Comparison of ENCODE assay signal across 9 cellular contexts in genomic region chr17:28747801-28748750, GRCh38. TPM values are rescaled to one million over a fixed set of nuclear protein-coding genes. Genes with fewer than 3 reads are reported as not detected.
DNase-seq lines count a peak whose midpoint lies in the region; ATAC-seq and TF ChIP-seq lines count a peak whose summit lies in the region.
"Had no signal": no experiment of that assay in that cellular context is flagged by ENCODE, and none has a peak within 500 bp of the region (broad histone marks: within the 10 kb centered on the region; RNA-seq: fewer than 3 reads in every experiment).

No MANE protein-coding gene starts in this region.

- peak; percentile 36 for TF ChIP-seq POLR2A in GM19193 (IDR thresholded peaks at IDR 0.05; ENCODE audit: extremely low read depth, insufficient read depth, insufficient read length)

- H3K27ac ChIP-seq in SU-DHL-6 (ENCODE audit: low read depth, low read length) (peak overlapping the region; percentile 99), esophagus (ENCODE audit: low read depth in 2 of 2, low read length in 1 of 2) (peak overlapping the region; percentile 40 to 97), smooth muscle cell (ENCODE audit: low read depth) (peak overlapping the region; percentile 94)

- no peak for TF ChIP-seq CTCF in SU-DHL-6 (IDR thresholded peaks at IDR 0.05; ENCODE audit: insufficient read depth, low read length, poor library complexity, severe bottlenecking)
- no peak for TF ChIP-seq CTCF in smooth muscle cell (IDR thresholded peaks at IDR 0.05; ENCODE audit: borderline replicate concordance, insufficient read depth, poor library complexity, severe bottlenecking)

- peaks cover 7 to 42% of the 10 kb centered on the region in 2 donors for H3K4me1 ChIP-seq in esophagus (ENCODE audit: control insufficient read depth in 2 of 2, insufficient read depth in 2 of 2, low read length in 1 of 2)
- peaks cover 12% of the 10 kb centered on the region for H3K4me1 ChIP-seq in smooth muscle cell (ENCODE audit: low read depth)

- 61 to 66% methylated on average over 18 of the region's 18 CpGs for WGBS in esophagus, 2 donors
- WGBS in smooth muscle cell (ENCODE audit: low lambda C conversion rate) = 96% methylated on average over 18 of the region's 18 CpGs

- no peak overlapping the region for H3K4me3 ChIP-seq in SU-DHL-6 (ENCODE audit: insufficient read depth, low read length, poor library complexity, severe bottlenecking)
- peak overlapping the region in 1 of 2 donors; percentile 18 for H3K4me3 ChIP-seq in esophagus (ENCODE audit: low read depth in 1 of 2, low read length in 2 of 2)
- no peak overlapping the region for H3K4me3 ChIP-seq in smooth muscle cell

- H3K9me3 ChIP-seq in SU-DHL-6 (ENCODE audit: insufficient read depth, low read length) (no peaks in the 10 kb centered on the region), esophagus (ENCODE audit: control insufficient read depth in 2 of 2, insufficient read depth in 1 of 2, low read depth in 1 of 2, low read length in 1 of 2) (no peaks in the 10 kb centered on the region), smooth muscle cell (replicated peaks; ENCODE audit: low read depth) (no peaks in the 10 kb centered on the region)

- no peaks in the 10 kb centered on the region for H3K27me3 ChIP-seq in SU-DHL-6 (ENCODE audit: low read length)
- H3K27me3 ChIP-seq in esophagus (ENCODE audit: control insufficient read depth in 1 of 2, insufficient read depth in 2 of 2, low read length in 2 of 2) = no peaks in the 10 kb centered on the region
- no peaks in the 10 kb centered on the region for H3K27me3 ChIP-seq in smooth muscle cell (ENCODE audit: low read depth)

- DNase-seq in smooth muscle cell (lab: John Stamatoyannopoulos, UW; ENCODE audit: unreplicated experiment) (no peak), NCI-H774 (lab: John Stamatoyannopoulos, UW) (no peak), AG08395 (ENCODE audit: low spot score) (no peak), Right ventricle myocardium inferior (ENCODE audit: missing footprints) (no peak)
- DNase-seq: NCI-H526 treated with DMSO at 0.1 percent for 48 hours had no signal

- H3K9ac ChIP-seq in SU-DHL-6 (ENCODE audit: low read length) (peak overlapping the region; percentile 99; the same call in 1 of the 2 replicates), smooth muscle cell (ENCODE audit: low read depth) (no peak overlapping the region)

- H2AFZ ChIP-seq in SU-DHL-6 (ENCODE audit: low read depth, low read length, severe bottlenecking) = no peak overlapping the region
- H2AFZ ChIP-seq in smooth muscle cell (ENCODE audit: low read depth) = no peak overlapping the region

- ATAC-seq in HG02970 (IDR thresholded peaks at IDR 0.05; ENCODE audit: low FRiP score, unreplicated experiment) (no peak), Right ventricle myocardium inferior (no peak)

- H4K20me1 ChIP-seq in SU-DHL-6 (ENCODE audit: low read depth, low read length) (peaks cover 7% of the 10 kb centered on the region), smooth muscle cell (ENCODE audit: low read depth) (peaks cover 82% of the 10 kb centered on the region)

- intact Hi-C loops in Right ventricle myocardium inferior (cut with DNase I) = no loop called here

- H3K79me2 ChIP-seq in SU-DHL-6 (ENCODE audit: insufficient read depth, low read length) (peaks cover 49% of the 10 kb centered on the region), smooth muscle cell (ENCODE audit: low read depth) (peaks cover 38% of the 10 kb centered on the region)

- no peaks in the 10 kb centered on the region for H3K9me2 ChIP-seq in SU-DHL-6 (replicated peaks; ENCODE audit: insufficient read depth, low read length)

- H3F3A ChIP-seq in SU-DHL-6 (ENCODE audit: insufficient read depth) (peaks cover 90% of the 10 kb centered on the region), smooth muscle cell (ENCODE audit: low read depth) (peaks cover 45% of the 10 kb centered on the region)

- H3K4me2 ChIP-seq in SU-DHL-6 (ENCODE audit: low read depth, low read length, poor library complexity, severe bottlenecking) = peak overlapping the region; percentile 71
- H3K4me2 ChIP-seq in smooth muscle cell = no peak overlapping the region

- peaks cover 27% of the 10 kb centered on the region for H3K36me3 ChIP-seq in SU-DHL-6 (ENCODE audit: low read length)
- peaks cover 13 to 29% of the 10 kb centered on the region in 2 donors for H3K36me3 ChIP-seq in esophagus (ENCODE audit: control insufficient read depth in 2 of 2, insufficient read depth in 2 of 2, low read length in 1 of 2)
- H3K36me3 ChIP-seq in smooth muscle cell (ENCODE audit: low read depth) = no peaks in the 10 kb centered on the region

RNA-seq across cellular contexts. Expression of gene TRAF4, which starts 4.3 kb away (rescaled TPM):
- polyA plus RNA-seq in esophagus (10 to 100 TPM; 30.0 to 34.6 TPM), smooth muscle cell (47.5 and 55.2 TPM in 2 replicates)
- total RNA-seq in smooth muscle cell (82.1 and 97.0 TPM in 2 replicates), Right ventricle myocardium inferior (3.8 TPM)

RNA-seq across cellular contexts. Expression of gene NEK8, which starts 19.5 kb away (rescaled TPM):
- polyA plus RNA-seq in esophagus = 1 to 10 TPM; 2.6 to 5.3 TPM
- 1.2 and 2.8 TPM in 2 replicates for total RNA-seq in smooth muscle cell
- 4.6 TPM in 2 replicates for polyA plus RNA-seq in smooth muscle cell
- 0.60 TPM for total RNA-seq in Right ventricle myocardium inferior

RNA-seq across cellular contexts. Expression of gene TLCD1, which starts 22.0 kb away (rescaled TPM):
- polyA plus RNA-seq in esophagus (10 to 100 TPM; 12.5 to 16.9 TPM), smooth muscle cell (11.2 and 15.6 TPM in 2 replicates)
- total RNA-seq in smooth muscle cell (14.7 and 21.9 TPM in 2 replicates), Right ventricle myocardium inferior (2.4 TPM)

RNA-seq across cellular contexts. Expression of gene RPL23A, which starts 28.3 kb away (rescaled TPM):
- polyA plus RNA-seq in esophagus (1,000 to 10,000 TPM in 1 of 2 donors, 100 to 1,000 TPM in 1; 745 to 1,436 TPM), smooth muscle cell (1,149 and 1,234 TPM in 2 replicates)
- total RNA-seq in smooth muscle cell (626 and 629 TPM in 2 replicates), Right ventricle myocardium inferior (945 TPM)

RNA-seq across cellular contexts. Expression of gene RAB34, which starts 30.4 kb away (rescaled TPM):
- polyA plus RNA-seq in esophagus = 10 to 100 TPM; 31.5 to 42.2 TPM
- total RNA-seq in smooth muscle cell = 141 and 208 TPM in 2 replicates
- polyA plus RNA-seq in smooth muscle cell = 256 and 289 TPM in 2 replicates
- 16.2 TPM for total RNA-seq in Right ventricle myocardium inferior

Comparison
In these comparisons a context has a peak if more than half of its experiments do, and no peak if none do; other contexts are left out.
1. RNA of gene TRAF4, which starts 4.3 kb away (total RNA-seq): 82.1 to 97.0 TPM in smooth muscle cell; 3.8 TPM in Right ventricle myocardium inferior (single experiment); every median in the first group is over 10 times any median in the second.
2. Peak in every context shown above with its lines, with median percentiles within 50 percentile points of each other: H3K27ac ChIP-seq.